In the genomic region with DNA sequence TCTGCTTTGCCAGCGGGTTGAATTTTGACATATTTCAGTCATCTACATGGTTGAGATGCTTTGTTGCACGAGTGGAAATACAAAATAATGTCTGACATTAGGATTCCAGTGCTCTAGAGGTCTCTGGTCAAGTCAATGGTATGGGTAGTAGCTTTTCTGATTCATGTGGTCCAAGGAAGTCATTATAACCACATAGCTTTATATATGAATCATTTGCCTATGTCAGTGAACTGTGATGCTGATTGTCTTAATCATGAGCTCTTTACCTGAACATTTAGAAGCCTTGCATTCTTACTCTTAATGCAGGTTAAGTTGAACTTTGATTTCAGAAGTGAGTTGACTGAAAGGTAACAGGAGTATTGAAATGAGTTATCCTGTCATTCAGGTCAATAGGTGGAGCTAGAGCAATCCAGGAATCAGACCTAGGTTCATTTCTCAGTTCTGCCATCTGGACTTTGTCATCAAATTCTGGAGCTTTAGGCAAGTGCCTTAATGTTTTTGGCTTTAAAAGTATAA, we compare ENCODE assay signal across 9 cellular contexts. TPM values are rescaled to one million over a fixed set of nuclear protein-coding genes. Genes with fewer than 3 reads are reported as not detected.
A peak's percentile ranks its signal among the peaks of the same experiment; 100 is the strongest.
DNase-seq lines count a peak whose midpoint lies in the region; ATAC-seq, FAIRE-seq and TF ChIP-seq lines count a peak whose summit lies in the region.
"Had no signal": no experiment of that assay in that cellular context is flagged by ENCODE, and none has a peak within 500 bp of the region (broad histone marks: within the 10 kb centered on the region; RNA-seq: fewer than 3 reads in every experiment).

No MANE protein-coding gene starts in this region.

- H3K27me3 ChIP-seq in GM12878 (replicated peaks in 1 of 2; ENCODE audit: control insufficient read depth in 2 of 2, insufficient read depth in 2 of 2, low read length in 1 of 2) (no peaks in the 10 kb centered on the region), osteoblast (ENCODE audit: insufficient read depth, low read length) (no peaks in the 10 kb centered on the region)

- BruUV-seq in GM12878 (replicated peaks; lab: Mats Ljungman, UMichigan): no TSS peak

- DNase-seq in NCI-H2171 treated with DMSO at 0.1 percent for 48 hours (lab: John Stamatoyannopoulos, UW) (peak; percentile 19), NCI-H2171 (lab: John Stamatoyannopoulos, UW) (no peak), HS-27A (ENCODE audit: low read depth) (peak; percentile 39), GM12878 (ENCODE audit: low read depth, low spot score) (no peak), osteoblast (ENCODE audit: insufficient read length, low spot score, missing footprints) (peak; percentile 91), DMS153 treated with DMSO at 0.1 percent for 48 hours (lab: John Stamatoyannopoulos, UW; ENCODE audit: unreplicated experiment) (no peak), putamen (ENCODE audit: low spot score) (no peak)

- H3K9me3 ChIP-seq in GM12878 (replicated peaks; ENCODE audit: control insufficient read depth, insufficient read depth, low read length) (no peaks in the 10 kb centered on the region; the same call in 2 of the 3 replicates), osteoblast (ENCODE audit: low read depth, low read length) (no peaks in the 10 kb centered on the region)

- 0% methylated on average over 2 of the region's 2 CpGs for WGBS in GM12878 (ENCODE audit: insufficient coverage, insufficient replicate concordance, low lambda C conversion rate, missing lambda C conversion rate)

- peak; percentile 62 for FAIRE-seq in GM12878 (lab: Jason Lieb, UNC)

- 0 out of 4 replicates have a peak, but pooled peaks of 1 of the 2 experiments have one; percentile 11 for TF ChIP-seq EP300 in GM12878 (IDR thresholded peaks at IDR 0.05; ENCODE audit: borderline replicate concordance in 1 of 2, control insufficient read depth in 1 of 2, low read depth in 2 of 2, low read length in 2 of 2)

- peaks cover 35% of the 10 kb centered on the region for H3K79me2 ChIP-seq in GM12878 (ENCODE audit: control insufficient read depth, insufficient read depth, low read length)
- peaks cover 74% of the 10 kb centered on the region for H3K79me2 ChIP-seq in osteoblast (ENCODE audit: insufficient read depth, low read length)

- H4K20me1 ChIP-seq in GM12878 (ENCODE audit: control insufficient read depth, insufficient read depth) (no peaks in the 10 kb centered on the region), osteoblast (ENCODE audit: insufficient read depth, low read length) (peaks cover 46% of the 10 kb centered on the region)

- in situ Hi-C loops in GM12878 (cut with MboI): no loop called here

- H3K4me1 ChIP-seq in GM12878 (ENCODE audit: control insufficient read depth, insufficient read depth, low read length) (peaks cover 6% of the 10 kb centered on the region), osteoblast (ENCODE audit: insufficient read depth, low read length) (peaks cover 21% of the 10 kb centered on the region)

- no peak for TF ChIP-seq POLR2A in GM12878 (IDR thresholded peaks at IDR 0.05; ENCODE audit: low read depth, low read length)

- no peak overlapping the region for H2AFZ ChIP-seq in GM12878 (ENCODE audit: control insufficient read depth, low read depth, low read length)
- no peak overlapping the region for H2AFZ ChIP-seq in osteoblast (ENCODE audit: low read length)

- peak; percentile 12 to 64 (median 37); a peak in 5 of 6 replicates for TF ChIP-seq CTCF in GM12878 (IDR thresholded peaks at IDR 0.05 in 2 of 3, conservative IDR thresholded peaks at IDR 0.05 in 1 of 3; ENCODE audit: control insufficient read depth in 2 of 3, extremely low read depth in 1 of 3, insufficient read depth in 1 of 3, low read depth in 3 of 3, low read length in 3 of 3)
- peak; percentile 14 for TF ChIP-seq CTCF in osteoblast (IDR thresholded peaks at IDR 0.05; ENCODE audit: extremely low read depth, low read depth, low read length)

- H3K9ac ChIP-seq in GM12878 (ENCODE audit: control insufficient read depth, insufficient read depth, low read length): no peak overlapping the region

- POLR2A ChIA-PET in GM12878 (lab: Charles Lee): interaction anchor here (0.6 to 1.5 kb wide), 5 partner anchors 13 to 567 kb away, joined by 3 to 9 read pairs (median 4); no protein-coding TSS in a partner anchor

- RAD21 ChIA-PET in GM12878 (lab: Charles Lee; ENCODE audit: unreplicated experiment): interaction anchor here (0.6 to 2.4 kb wide), 22 partner anchors 9 to 347 kb away, joined by 3 to 32 read pairs (median 4); no protein-coding TSS in a partner anchor

- SMC1A ChIA-PET in GM12878 (lab: Charles Lee; ENCODE audit: uncharacterized antibody, unreplicated experiment): interaction anchor here (0.6 to 5.8 kb wide), 24 partner anchors 8 to 881 kb away, joined by 3 to 43 read pairs (median 4); no protein-coding TSS in a partner anchor

- intact Hi-C loops in GM12878 (cut with micrococcal nuclease; ENCODE audit: unreplicated experiment): loop anchor here (5.0 kb wide), 1 partner anchor 198 kb away; no protein-coding TSS in a partner anchor

- TF ChIP-seq RAD21 in GM12878 (IDR thresholded peaks at IDR 0.05; ENCODE audit: insufficient read depth, low read depth, low read length): peak; percentile 58; the same call in 1 of the 2 replicates

- H3K4me3 ChIP-seq in GM12878 (peak overlapping the region; percentile 40; the same call in 1 of the 2 replicates), osteoblast (ENCODE audit: insufficient read depth, low read length) (no peak overlapping the region)

- CTCF ChIA-PET in GM12878 (lab: Yijun Ruan, JAX): interaction anchor here (0.8 to 3.6 kb wide), 39 partner anchors 9 to 348 kb away, joined by 3 to 24 read pairs (median 5); no protein-coding TSS in a partner anchor

- H3K36me3 ChIP-seq in GM12878 (ENCODE audit: control insufficient read depth in 2 of 2, insufficient read depth in 2 of 2, low read length in 1 of 2) (no peaks in the 10 kb centered on the region), osteoblast (ENCODE audit: insufficient read depth, low read length) (no peaks in the 10 kb centered on the region)

- ATAC-seq in GM12878 (peak; percentile 40), GM18519 (IDR thresholded peaks at IDR 0.05; ENCODE audit: low FRiP score, unreplicated experiment) (no peak)

- H3K4me2 ChIP-seq in GM12878 (ENCODE audit: control insufficient read depth, insufficient read depth): peak overlapping the region; percentile 65
- H3K4me2 ChIP-seq in osteoblast (ENCODE audit: insufficient read depth, low read length): peak overlapping the region; percentile 21

- no peak overlapping the region; the same call in 1 of the 2 replicates for H3K27ac ChIP-seq in GM12878 (ENCODE audit: control insufficient read depth, insufficient read depth)
- H3K27ac ChIP-seq in osteoblast (ENCODE audit: low read depth, low read length): no peak overlapping the region

TF ChIP-seq in GM12878, 131 proteins besides CTCF, POLR2A, EP300 and RAD21 (continues in another document):
- TF ChIP-seq, protein P1, sequence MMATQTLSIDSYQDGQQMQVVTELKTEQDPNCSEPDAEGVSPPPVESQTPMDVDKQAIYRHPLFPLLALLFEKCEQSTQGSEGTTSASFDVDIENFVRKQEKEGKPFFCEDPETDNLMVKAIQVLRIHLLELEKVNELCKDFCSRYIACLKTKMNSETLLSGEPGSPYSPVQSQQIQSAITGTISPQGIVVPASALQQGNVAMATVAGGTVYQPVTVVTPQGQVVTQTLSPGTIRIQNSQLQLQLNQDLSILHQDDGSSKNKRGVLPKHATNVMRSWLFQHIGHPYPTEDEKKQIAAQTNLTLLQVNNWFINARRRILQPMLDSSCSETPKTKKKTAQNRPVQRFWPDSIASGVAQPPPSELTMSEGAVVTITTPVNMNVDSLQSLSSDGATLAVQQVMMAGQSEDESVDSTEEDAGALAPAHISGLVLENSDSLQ (IDR thresholded peaks at IDR 0.05): peak; percentile 83
- TF ChIP-seq ASH2L (IDR thresholded peaks at IDR 0.05; ENCODE audit: borderline replicate concordance, low read depth) (no peak), RUNX3 (IDR thresholded peaks at IDR 0.05; ENCODE audit: low read length) (peak; percentile 71), ZBED1 (IDR thresholded peaks at IDR 0.05; ENCODE audit: borderline replicate concordance) (no peak), SMC3 (IDR thresholded peaks at IDR 0.05; ENCODE audit: borderline replicate concordance, low read length) (no peak; the same call in 1 of the 2 replicates)

RNA-seq across cellular contexts. Expression of a gene that starts 3.3 kb away (rescaled TPM):
- 283 and 289 TPM in 2 replicates for total RNA-seq in GM12878 (2013; cell fraction: nucleolus; rRNA removed)
- total RNA-seq in GM12878 (2014; rRNA removed) (38.4 and 45.6 TPM in 2 replicates), GM12878 (2014; rRNA removed; fragmentation: Illumina TruSeq; extraction: Trizol) (45.1 and 46.3 TPM in 2 replicates), GM12878 (2021) (44.5 and 49.4 TPM in 2 replicates), osteoblast (55.7 and 57.8 TPM in 2 replicates)
- 5.9 TPM for polyA plus RNA-seq in GM12878 (2011; ENCODE audit: low read depth)
- polyA plus RNA-seq in GM12878 (2011; rRNA removed) (102 and 143 TPM in 2 replicates), GM12878 (2014; fragmentation: Illumina TruSeq; extraction: Trizol) (61.4 and 74.0 TPM in 2 replicates), GM12878 (2014; fragmentation: Nextera tagmentation; extraction: Ambion mirVana) (1 to 10 TPM; 3.9 to 4.3 TPM), GM12878 (2014; rRNA removed) (32.7 and 39.8 TPM in 2 replicates), GM12878 (2016; fragmentation: Nextera tagmentation; extraction: Ambion mirVana) (10 to 100 TPM; 38.2 to 40.3 TPM)
- 41.0 and 52.2 TPM in 2 replicates for polyA plus RNA-seq in GM12878 (2011; cell fraction: cytosol; rRNA removed)
- 58.2 and 63.3 TPM in 2 replicates for polyA plus RNA-seq in GM12878 (2011; cell fraction: nucleus; rRNA removed)
- 20.4 and 27.9 TPM in 2 replicates for polyA plus RNA-seq in GM12878 (2012)
- polyA minus RNA-seq in GM12878 (2011; rRNA and poly(A)+ RNA removed): 47.9 and 72.2 TPM in 2 replicates
- polyA minus RNA-seq in GM12878 (2011; cell fraction: cytosol; rRNA and poly(A)+ RNA removed): 23.1 and 25.4 TPM in 2 replicates
- 51.7 and 64.1 TPM in 2 replicates for polyA minus RNA-seq in GM12878 (2011; cell fraction: nucleus; rRNA and poly(A)+ RNA removed)

RNA-seq across cellular contexts. Expression of a gene that starts 35.3 kb away (rescaled TPM):
- total RNA-seq in GM12878 (2013; cell fraction: nucleolus; rRNA removed): 83.6 and 99.6 TPM in 2 replicates
- total RNA-seq in GM12878 (2014; rRNA removed) (1.3 and 2.3 TPM in 2 replicates), GM12878 (2014; rRNA removed; fragmentation: Illumina TruSeq; extraction: Trizol) (0.88 and 1.2 TPM in 2 replicates), GM12878 (2021) (1.4 and 2.1 TPM in 2 replicates), osteoblast (0.59 TPM in 1 of 2 replicates, not detected in the other)
- polyA plus RNA-seq in GM12878 (2011; ENCODE audit: low read depth): 0.21 TPM
- polyA plus RNA-seq in GM12878 (2011; rRNA removed) (3.2 and 5.7 TPM in 2 replicates), GM12878 (2014; fragmentation: Illumina TruSeq; extraction: Trizol) (0.60 and 0.76 TPM in 2 replicates), GM12878 (2014; fragmentation: Nextera tagmentation; extraction: Ambion mirVana) (1 to 10 TPM in 1 of 2 experiments, under 1 TPM in 1; 0.38 to 1.2 TPM), GM12878 (2014; rRNA removed) (1.2 and 1.4 TPM in 2 replicates), GM12878 (2016; fragmentation: Nextera tagmentation; extraction: Ambion mirVana) (1 to 10 TPM; 1.4 to 1.6 TPM)
- 3.7 and 4.0 TPM in 2 replicates for polyA plus RNA-seq in GM12878 (2011; cell fraction: cytosol; rRNA removed)
- polyA plus RNA-seq in GM12878 (2011; cell fraction: nucleus; rRNA removed): 12.6 and 17.6 TPM in 2 replicates
- 0.64 and 1.5 TPM in 2 replicates for polyA plus RNA-seq in GM12878 (2012)
- 6.7 and 11.3 TPM in 2 replicates for polyA minus RNA-seq in GM12878 (2011; rRNA and poly(A)+ RNA removed)
- 0.94 and 1.3 TPM in 2 replicates for polyA minus RNA-seq in GM12878 (2011; cell fraction: cytosol; rRNA and poly(A)+ RNA removed)
- polyA minus RNA-seq in GM12878 (2011; cell fraction: nucleus; rRNA and poly(A)+ RNA removed): 12.0 and 23.8 TPM in 2 replicates
- total RNA-seq: subcutaneous adipose tissue had no signal

Comparison
In these comparisons a context has a peak if more than half of its experiments do, and no peak if none do; other contexts are left out.
1. DNase-seq: peak in NCI-H2171 treated with DMSO at 0.1 percent for 48 hours (single experiment), HS-27A (single experiment) and osteoblast (single experiment); none in NCI-H2171 (single experiment), GM12878 (single experiment), DMS153 treated with DMSO at 0.1 percent for 48 hours (single experiment) and putamen (single experiment).